3 cellular contexts compared by ENCODE assay signal in the genomic region with DNA sequence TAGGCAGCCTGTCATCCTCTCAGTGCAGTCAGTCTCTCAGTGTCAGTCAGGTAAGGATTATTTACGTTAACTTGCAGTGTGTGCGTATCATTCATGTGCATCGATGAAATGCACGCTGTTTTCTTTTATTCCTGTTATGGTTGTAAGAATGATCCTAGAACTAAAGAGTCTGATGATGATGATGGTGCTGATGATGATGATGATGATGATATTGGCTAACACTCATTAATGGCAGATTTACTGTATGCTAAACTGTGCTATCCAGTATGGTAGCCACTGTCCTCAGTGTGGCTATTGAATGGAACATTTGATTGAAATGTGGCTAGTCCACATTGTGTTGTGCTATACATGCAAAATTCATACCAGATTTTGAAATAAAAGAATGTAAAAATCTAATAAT.
A peak's percentile ranks its signal among the peaks of the same experiment; 100 is the strongest.
TF ChIP-seq lines count a peak whose summit lies in the region.

No MANE protein-coding gene starts in this region.

TF ChIP-seq in HepG2, 621 proteins besides CTCF, POLR2A, EP300 and RAD21:
- no peak for TF ChIP-seq NCOR1 (IDR thresholded peaks at IDR 0.05; ENCODE audit: borderline replicate concordance, low read length)
- TF ChIP-seq CREB1 (IDR thresholded peaks at IDR 0.05), result peak; percentile 58; the same call in 1 of the 2 replicates
- TF ChIP-seq CREB1 (CRISPR knock-in tag; IDR thresholded peaks at IDR 0.05), result no peak
- TF ChIP-seq, protein P1, sequence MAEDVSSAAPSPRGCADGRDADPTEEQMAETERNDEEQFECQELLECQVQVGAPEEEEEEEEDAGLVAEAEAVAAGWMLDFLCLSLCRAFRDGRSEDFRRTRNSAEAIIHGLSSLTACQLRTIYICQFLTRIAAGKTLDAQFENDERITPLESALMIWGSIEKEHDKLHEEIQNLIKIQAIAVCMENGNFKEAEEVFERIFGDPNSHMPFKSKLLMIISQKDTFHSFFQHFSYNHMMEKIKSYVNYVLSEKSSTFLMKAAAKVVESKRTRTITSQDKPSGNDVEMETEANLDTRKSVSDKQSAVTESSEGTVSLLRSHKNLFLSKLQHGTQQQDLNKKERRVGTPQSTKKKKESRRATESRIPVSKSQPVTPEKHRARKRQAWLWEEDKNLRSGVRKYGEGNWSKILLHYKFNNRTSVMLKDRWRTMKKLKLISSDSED (CRISPR knock-in tag; IDR thresholded peaks at IDR 0.05), result no peak
- TF ChIP-seq MTF2 (CRISPR knock-in tag; IDR thresholded peaks at IDR 0.05; ENCODE audit: borderline replicate concordance), result no peak
- TF ChIP-seq, protein P2, sequence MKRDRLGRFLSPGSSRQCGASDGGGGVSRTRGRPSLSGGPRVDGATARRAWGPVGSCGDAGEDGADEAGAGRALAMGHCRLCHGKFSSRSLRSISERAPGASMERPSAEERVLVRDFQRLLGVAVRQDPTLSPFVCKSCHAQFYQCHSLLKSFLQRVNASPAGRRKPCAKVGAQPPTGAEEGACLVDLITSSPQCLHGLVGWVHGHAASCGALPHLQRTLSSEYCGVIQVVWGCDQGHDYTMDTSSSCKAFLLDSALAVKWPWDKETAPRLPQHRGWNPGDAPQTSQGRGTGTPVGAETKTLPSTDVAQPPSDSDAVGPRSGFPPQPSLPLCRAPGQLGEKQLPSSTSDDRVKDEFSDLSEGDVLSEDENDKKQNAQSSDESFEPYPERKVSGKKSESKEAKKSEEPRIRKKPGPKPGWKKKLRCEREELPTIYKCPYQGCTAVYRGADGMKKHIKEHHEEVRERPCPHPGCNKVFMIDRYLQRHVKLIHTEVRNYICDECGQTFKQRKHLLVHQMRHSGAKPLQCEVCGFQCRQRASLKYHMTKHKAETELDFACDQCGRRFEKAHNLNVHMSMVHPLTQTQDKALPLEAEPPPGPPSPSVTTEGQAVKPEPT (CRISPR knock-in tag; IDR thresholded peaks at IDR 0.05; ENCODE audit: low read depth), result no peak
- no peak for TF ChIP-seq BRCA1 (CRISPR knock-in tag; IDR thresholded peaks at IDR 0.05)
- TF ChIP-seq CREM (IDR thresholded peaks at IDR 0.05), result no peak
- TF ChIP-seq CREM (CRISPR knock-in tag; IDR thresholded peaks at IDR 0.05), result no peak

TF ChIP-seq in A549, 52 proteins besides CTCF, POLR2A, EP300 and RAD21:
- TF ChIP-seq EHF (CRISPR knock-in tag; IDR thresholded peaks at IDR 0.05) (no peak), KDM5A (IDR thresholded peaks at IDR 0.05) (no peak), KDM1A (IDR thresholded peaks at IDR 0.05; ENCODE audit: low read depth) (no peak), GATA3 (IDR thresholded peaks at IDR 0.05; ENCODE audit: borderline replicate concordance) (no peak), ZFP36 (IDR thresholded peaks at IDR 0.05; ENCODE audit: borderline replicate concordance, partially characterized antibody) (no peak), ESRRA (IDR thresholded peaks at IDR 0.05; ENCODE audit: borderline replicate concordance, low read length) (no peak), HDAC2 (IDR thresholded peaks at IDR 0.05) (no peak), HMGXB4 (CRISPR knock-in tag; IDR thresholded peaks at IDR 0.05; ENCODE audit: borderline replicate concordance) (no peak), NR3C1 (IDR thresholded peaks at IDR 0.05) (no peak), SMC3 (IDR thresholded peaks at IDR 0.05) (no peak), MAX (IDR thresholded peaks at IDR 0.05) (no peak), EHMT2 (IDR thresholded peaks at IDR 0.05; ENCODE audit: low read depth) (no peak), ZSCAN20 (CRISPR knock-in tag; IDR thresholded peaks at IDR 0.05) (no peak), RCOR1 (IDR thresholded peaks at IDR 0.05; ENCODE audit: low read depth, low read length) (no peak)
- TF ChIP-seq, protein P3, sequence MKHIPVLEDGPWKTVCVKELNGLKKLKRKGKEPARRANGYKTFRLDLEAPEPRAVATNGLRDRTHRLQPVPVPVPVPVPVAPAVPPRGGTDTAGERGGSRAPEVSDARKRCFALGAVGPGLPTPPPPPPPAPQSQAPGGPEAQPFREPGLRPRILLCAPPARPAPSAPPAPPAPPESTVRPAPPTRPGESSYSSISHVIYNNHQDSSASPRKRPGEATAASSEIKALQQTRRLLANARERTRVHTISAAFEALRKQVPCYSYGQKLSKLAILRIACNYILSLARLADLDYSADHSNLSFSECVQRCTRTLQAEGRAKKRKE (CRISPR knock-in tag; IDR thresholded peaks at IDR 0.05; ENCODE audit: low read depth), result no peak

TF ChIP-seq in HEK293, 187 proteins besides CTCF, POLR2A, EP300 and RAD21:
- TF ChIP-seq, protein P4, sequence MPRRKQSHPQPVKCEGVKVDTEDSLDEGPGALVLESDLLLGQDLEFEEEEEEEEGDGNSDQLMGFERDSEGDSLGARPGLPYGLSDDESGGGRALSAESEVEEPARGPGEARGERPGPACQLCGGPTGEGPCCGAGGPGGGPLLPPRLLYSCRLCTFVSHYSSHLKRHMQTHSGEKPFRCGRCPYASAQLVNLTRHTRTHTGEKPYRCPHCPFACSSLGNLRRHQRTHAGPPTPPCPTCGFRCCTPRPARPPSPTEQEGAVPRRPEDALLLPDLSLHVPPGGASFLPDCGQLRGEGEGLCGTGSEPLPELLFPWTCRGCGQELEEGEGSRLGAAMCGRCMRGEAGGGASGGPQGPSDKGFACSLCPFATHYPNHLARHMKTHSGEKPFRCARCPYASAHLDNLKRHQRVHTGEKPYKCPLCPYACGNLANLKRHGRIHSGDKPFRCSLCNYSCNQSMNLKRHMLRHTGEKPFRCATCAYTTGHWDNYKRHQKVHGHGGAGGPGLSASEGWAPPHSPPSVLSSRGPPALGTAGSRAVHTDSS (tag by site-specific recombination; IDR thresholded peaks at IDR 0.05), result peak; percentile 92
- no peak for TF ChIP-seq ZFP69B (tag by site-specific recombination; IDR thresholded peaks at IDR 0.05)
